Comparison of ENCODE assay signal across 6 cellular contexts in genomic region chr16:55988013-55988412, GRCh38.
"Had no signal": no experiment of that assay in that cellular context is flagged by ENCODE, and none has a peak within 500 bp of the region (broad histone marks: within the 10 kb centered on the region; RNA-seq: fewer than 3 reads in every experiment).

No MANE protein-coding gene starts in this region.

- FAIRE-seq: HTR-8/SVneo had no signal

- H3K4me2 ChIP-seq: KMS-11 had no signal

- DNase-seq: IMR-90, KBM-7, KG1 had no signal

- H3K27ac ChIP-seq: HL-60, KMS-11 had no signal

- H3K9ac ChIP-seq: KMS-11 had no signal
